ENCODE assay signal across 11 cellular contexts in the genomic region with DNA sequence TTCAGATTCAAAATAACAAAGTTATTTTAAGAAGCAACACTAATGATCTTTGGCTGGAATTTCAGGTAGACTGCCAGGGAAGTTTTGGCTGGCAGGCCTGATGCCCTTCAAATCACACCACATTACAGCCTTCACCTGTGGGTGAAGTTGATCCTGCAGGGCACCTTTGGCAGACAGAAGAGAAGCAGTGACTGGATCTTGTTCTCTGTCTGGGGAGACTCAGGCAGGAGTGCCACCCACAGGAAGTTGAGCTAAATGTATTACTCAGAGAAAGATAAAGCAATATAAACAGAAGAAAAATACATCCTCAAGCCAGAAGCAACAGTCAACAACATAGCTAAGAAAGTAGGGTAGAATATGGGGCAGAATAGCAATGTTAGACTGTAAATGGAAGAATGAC. TPM values are rescaled to one million over a fixed set of nuclear protein-coding genes. Genes with fewer than 3 reads are reported as not detected.
A peak's percentile ranks its signal among the peaks of the same experiment; 100 is the strongest.
DNase-seq lines count a peak whose midpoint lies in the region; ATAC-seq and TF ChIP-seq lines count a peak whose summit lies in the region.
"Had no signal": no experiment of that assay in that cellular context is flagged by ENCODE, and none has a peak within 500 bp of the region (broad histone marks: within the 10 kb centered on the region; RNA-seq: fewer than 3 reads in every experiment).

No MANE protein-coding gene starts in this region.

- H3K36me3 Mint-ChIP-seq in endothelial cell (ENCODE audit: low read depth, unreplicated experiment), result no peaks in the 10 kb centered on the region

- H3K9me3 Mint-ChIP-seq in endothelial cell (ENCODE audit: unreplicated experiment), result no peaks in the 10 kb centered on the region
- H3K9me3 Mint-ChIP-seq: dendritic cell treated with granulocyte-macrophage colony-stimulating factor and Interleukin-4, amounts not matched to agents 40 ng/mL and 50 ng/mL, for 4 days had no signal

- in situ Hi-C loops in brain microvascular endothelial cell (cut with HindIII; ENCODE audit: low pct_ligation_motif_present, low sequenced_read_pairs), result no loop called here

- no peak overlapping the region for H3K27ac Mint-ChIP-seq in endothelial cell (ENCODE audit: unreplicated experiment)
- H3K27ac Mint-ChIP-seq: dendritic cell treated with granulocyte-macrophage colony-stimulating factor and Interleukin-4, amounts not matched to agents 40 ng/mL and 50 ng/mL, for 4 days had no signal

- no peak overlapping the region for H3K27ac ChIP-seq in brain microvascular endothelial cell

- no peak overlapping the region for H3K4me3 Mint-ChIP-seq in endothelial cell (ENCODE audit: unreplicated experiment)
- H3K4me3 Mint-ChIP-seq: dendritic cell treated with granulocyte-macrophage colony-stimulating factor and Interleukin-4, amounts not matched to agents 40 ng/mL and 50 ng/mL, for 4 days had no signal

- H3K4me3 ChIP-seq in brain microvascular endothelial cell (ENCODE audit: low read depth, low read length), result no peak overlapping the region

- no peaks in the 10 kb centered on the region for H3K36me3 ChIP-seq in brain microvascular endothelial cell (replicated peaks)

- ATAC-seq in HG03354 (IDR thresholded peaks at IDR 0.05; ENCODE audit: poor library complexity, severe bottlenecking, unreplicated experiment) (no peak), HG02763 (IDR thresholded peaks at IDR 0.05; ENCODE audit: unreplicated experiment) (no peak)

- peak; percentile 60 for TF ChIP-seq CTCF in brain microvascular endothelial cell (IDR thresholded peaks at IDR 0.05; ENCODE audit: low read depth, low read length, missing control alignments)
- no peak for TF ChIP-seq CTCF in endothelial cell (IDR thresholded peaks at IDR 0.05; ENCODE audit: unreplicated experiment)

- peaks cover 3% of the 10 kb centered on the region for H3K27me3 Mint-ChIP-seq in endothelial cell (ENCODE audit: unreplicated experiment)

- H3K4me1 Mint-ChIP-seq in endothelial cell (ENCODE audit: unreplicated experiment), result no peaks in the 10 kb centered on the region

- H3K27me3 ChIP-seq in brain microvascular endothelial cell (replicated peaks), result no peaks in the 10 kb centered on the region

- DNase-seq in NCI-H1092 treated with DMSO at 0.1 percent for 48 hours (lab: John Stamatoyannopoulos, UW) (peak; percentile 13), NCI-H1092 (lab: John Stamatoyannopoulos, UW) (no peak), NCI-H146 (lab: John Stamatoyannopoulos, UW) (peak; percentile 46), brain microvascular endothelial cell (peak; percentile 59), myocyte (ENCODE audit: low read depth) (peak; percentile 47), endothelial cell (ENCODE audit: low spot score) (no peak)
- DNase-seq: NCI-H510A treated with DMSO at 0.1 percent for 48 hours had no signal

RNA-seq across cellular contexts. Expression of a gene that starts 12.8 kb away (rescaled TPM):
- total RNA-seq in myocyte (0.62 and 1.9 TPM in 2 replicates), endothelial cell (ENCODE audit: unreplicated experiment) (not detected)
- polyA plus RNA-seq in myocyte (2012), result 0.32 TPM
- total RNA-seq: mesenteric fat pad had no signal

RNA-seq across cellular contexts. Expression of a gene that starts 56.3 kb away (rescaled TPM):
- total RNA-seq in myocyte (3.2 and 4.9 TPM in 2 replicates), endothelial cell (ENCODE audit: unreplicated experiment) (not detected)
- polyA plus RNA-seq in myocyte (2012), result 2.5 TPM
- total RNA-seq: mesenteric fat pad had no signal

Comparison
In these comparisons a context has a peak if more than half of its experiments do, and no peak if none do; other contexts are left out.
1. DNase-seq: peak in NCI-H1092 treated with DMSO at 0.1 percent for 48 hours (single experiment), NCI-H146 (single experiment), brain microvascular endothelial cell (single experiment) and myocyte (single experiment); none in NCI-H1092 (single experiment) and endothelial cell (single experiment).